Comparison of ENCODE assay signal across 19 cellular contexts in genomic region chr15:81880314-81880713, GRCh38.
DNase-seq lines count a peak whose midpoint lies in the region; ATAC-seq, FAIRE-seq and TF ChIP-seq lines count a peak whose summit lies in the region.
"Had no signal": no experiment of that assay in that cellular context is flagged by ENCODE, and none has a peak within 500 bp of the region (broad histone marks: within the 10 kb centered on the region; RNA-seq: fewer than 3 reads in every experiment).

No MANE protein-coding gene starts in this region.

- POLR2A ChIA-PET in MCF 10A (lab: Yijun Ruan, JAX), result no interaction called here
- POLR2A ChIA-PET in GM12878 (lab: Charles Lee), result no interaction called here

- dilution Hi-C loops in mammary epithelial cell (cut with HindIII; ENCODE audit: low sequenced_read_pairs), result no loop called here

- SMC1A ChIA-PET in GM12878 (lab: Charles Lee; ENCODE audit: uncharacterized antibody, unreplicated experiment), result interaction anchor here (1.8 kb wide), 1 partner anchor 12 kb away, joined by 4 read pairs; no protein-coding TSS in a partner anchor

- TF ChIP-seq EP300 in GM12878 (IDR thresholded peaks at IDR 0.05; ENCODE audit: borderline replicate concordance in 1 of 2, control insufficient read depth in 1 of 2, low read depth in 2 of 2, low read length in 2 of 2), result no peak

- ATAC-seq in HG02870 (IDR thresholded peaks at IDR 0.05; ENCODE audit: unreplicated experiment), result peak; percentile 59
- peak; percentile 78 for ATAC-seq in GM12878
- ATAC-seq in GM19324 (IDR thresholded peaks at IDR 0.05; ENCODE audit: low FRiP score, unreplicated experiment), result no peak
- ATAC-seq in HG02938 (IDR thresholded peaks at IDR 0.05; ENCODE audit: unreplicated experiment), result no peak
- ATAC-seq: activated CD8-positive, alpha-beta T cell treated with anti-CD3 and anti-CD28 coated beads, Interleukin-2, amount 10 ng/mL, durations not matched to agents 7 days and 5 days; foreskin keratinocyte; HCT116 had no signal

- TF ChIP-seq CTCF in mammary epithelial cell (conservative IDR thresholded peaks at IDR 0.05 in 1 of 2, IDR thresholded peaks at IDR 0.05 in 1 of 2; ENCODE audit: extremely low read depth in 1 of 2, insufficient read depth in 1 of 2, low read depth in 1 of 2, low read length in 2 of 2) (no peak), MCF 10A (IDR thresholded peaks at IDR 0.05; ENCODE audit: unreplicated experiment) (no peak), GM12878 (IDR thresholded peaks at IDR 0.05 in 2 of 3, conservative IDR thresholded peaks at IDR 0.05 in 1 of 3; ENCODE audit: control insufficient read depth in 2 of 3, extremely low read depth in 1 of 3, insufficient read depth in 1 of 3, low read depth in 3 of 3, low read length in 3 of 3) (no peak)

- H3K27ac ChIP-seq in mammary epithelial cell (ENCODE audit: insufficient read depth, low read depth, low read length) (no peak overlapping the region), GM12878 (ENCODE audit: control insufficient read depth, insufficient read depth) (no peak overlapping the region)
- H3K27ac ChIP-seq: foreskin keratinocyte, neutrophil had no signal

- WGBS in mammary epithelial cell (ENCODE audit: low coverage, missing lambda C conversion rate), result 24% methylated on average over 3 of the region's 4 CpGs
- WGBS in GM12878 (ENCODE audit: insufficient coverage, insufficient replicate concordance, low lambda C conversion rate, missing lambda C conversion rate), result 11% methylated on average over 4 of the region's 4 CpGs

- peaks cover 23% of the 10 kb centered on the region for H3K4me1 Mint-ChIP-seq in MCF 10A (ENCODE audit: insufficient read depth, unreplicated experiment)

- TF ChIP-seq RAD21 in GM12878 (IDR thresholded peaks at IDR 0.05; ENCODE audit: insufficient read depth, low read depth, low read length), result no peak

- H3K36me3 Mint-ChIP-seq in MCF 10A (ENCODE audit: insufficient read depth, unreplicated experiment), result no peaks in the 10 kb centered on the region
- H3K36me3 Mint-ChIP-seq: activated naive CD8-positive, alpha-beta T cell had no signal

- no peaks in the 10 kb centered on the region for H3K79me2 ChIP-seq in mammary epithelial cell (ENCODE audit: insufficient read depth, low read length)
- no peaks in the 10 kb centered on the region for H3K79me2 ChIP-seq in GM12878 (ENCODE audit: control insufficient read depth, insufficient read depth, low read length)

- BruUV-seq in mammary epithelial cell (replicated peaks; lab: Mats Ljungman, UMichigan), result no TSS peak
- no TSS peak for BruUV-seq in MCF 10A (replicated peaks; lab: Mats Ljungman, UMichigan)
- BruUV-seq in GM12878 (replicated peaks; lab: Mats Ljungman, UMichigan), result no TSS peak

- H3K4me3 ChIP-seq in mammary epithelial cell (replicated peaks in 1 of 3; ENCODE audit: insufficient read depth in 1 of 3, low read depth in 2 of 3, low read length in 3 of 3) (no peak overlapping the region), GM12878 (no peak overlapping the region)

- no peak for TF ChIP-seq POLR2A in GM12878 (IDR thresholded peaks at IDR 0.05; ENCODE audit: low read depth, low read length)

- H3K27me3 ChIP-seq in mammary epithelial cell (ENCODE audit: insufficient read depth, low read length), result no peaks in the 10 kb centered on the region
- 0 out of 4 replicates have a peak, but pooled peaks cover 0 to 2% of the 10 kb centered on the region in 2 experiments for H3K27me3 ChIP-seq in GM12878 (replicated peaks in 1 of 2; ENCODE audit: control insufficient read depth in 2 of 2, insufficient read depth in 2 of 2, low read length in 1 of 2)
- H3K27me3 ChIP-seq: BE2C, foreskin keratinocyte, neutrophil had no signal

- H3K4me1 ChIP-seq in mammary epithelial cell (ENCODE audit: insufficient read depth, low read length) (peaks cover 7% of the 10 kb centered on the region), GM12878 (ENCODE audit: control insufficient read depth, insufficient read depth, low read length) (no peaks in the 10 kb centered on the region)
- H3K4me1 ChIP-seq: BE2C, Caco-2, foreskin keratinocyte had no signal

- H3K36me3 ChIP-seq in mammary epithelial cell (ENCODE audit: insufficient read depth, low read length), result no peaks in the 10 kb centered on the region
- no peaks in the 10 kb centered on the region for H3K36me3 ChIP-seq in GM12878 (ENCODE audit: control insufficient read depth in 2 of 2, insufficient read depth in 2 of 2, low read length in 1 of 2)
- H3K36me3 ChIP-seq: BE2C, neutrophil had no signal

- H3K27me3 Mint-ChIP-seq in MCF 10A (ENCODE audit: insufficient read depth, unreplicated experiment), result no peaks in the 10 kb centered on the region

- in situ Hi-C loops in mammary epithelial cell (cut with MboI; ENCODE audit: low sequenced_read_pairs in 2 of 2) (no loop called here), GM12878 (cut with MboI) (no loop called here)

- H3K9me3 Mint-ChIP-seq in MCF 10A (ENCODE audit: unreplicated experiment), result no peaks in the 10 kb centered on the region

- FAIRE-seq in GM12878 (lab: Jason Lieb, UNC), result no peak
- FAIRE-seq: A204.1 had no signal

- H3K9ac ChIP-seq in mammary epithelial cell (ENCODE audit: insufficient read depth, low read length), result no peak overlapping the region
- H3K9ac ChIP-seq in GM12878 (ENCODE audit: control insufficient read depth, insufficient read depth, low read length), result no peak overlapping the region
- H3K9ac ChIP-seq: SK-N-SH had no signal

- H3K9me3 ChIP-seq in mammary epithelial cell (replicated peaks; ENCODE audit: insufficient read depth, low read length), result no peaks in the 10 kb centered on the region
- H3K9me3 ChIP-seq in GM12878 (replicated peaks; ENCODE audit: control insufficient read depth, insufficient read depth, low read length), result no peaks in the 10 kb centered on the region; the same call in 2 of the 3 replicates
- H3K9me3 ChIP-seq: BE2C, Caco-2, neutrophil, SK-N-SH had no signal

- DNase-seq in mammary epithelial cell, result no peak
- no peak for DNase-seq in MCF 10A (ENCODE audit: unreplicated experiment)
- DNase-seq in GM12878 (ENCODE audit: low read depth, low spot score), result peak; percentile 8
- DNase-seq in NK-92 treated with Interleukin-12 subunit alpha and Interleukin-12 subunit beta, amount 100 ng/mL, for 24 hours (lab: John Stamatoyannopoulos, UW), result no peak
- no peak for DNase-seq in DMS53 treated with DMSO at 0.1 percent for 48 hours (lab: John Stamatoyannopoulos, UW; ENCODE audit: unreplicated experiment)
- DNase-seq: activated CD8-positive, alpha-beta T cell treated with anti-CD3 and anti-CD28 coated beads, Interleukin-2, amount 10 ng/mL, durations not matched to agents 7 days and 5 days; BE2C; Caco-2; hippocampal formation; SK-N-SH; stimulated activated CD4-positive, alpha-beta T cell treated with anti-CD3 and anti-CD28 coated beads, Interleukin-4, amount 100 ng/mL, for 4 hours had no signal

- CTCF ChIA-PET in mammary epithelial cell (lab: Charles Lee; ENCODE audit: low non-redundant PET) (no interaction called here), MCF 10A (lab: Yijun Ruan, JAX) (interaction anchor here (1.2 kb wide), 1 partner anchor 15 kb away, joined by 4 read pairs; no protein-coding TSS in a partner anchor), GM12878 (lab: Yijun Ruan, JAX) (no interaction called here)

- H3K4me2 ChIP-seq in mammary epithelial cell (ENCODE audit: insufficient read depth, low read depth, low read length) (peak overlapping the region; percentile 12), GM12878 (ENCODE audit: control insufficient read depth, insufficient read depth) (peak overlapping the region; percentile 33; the same call in 1 of the 2 replicates)
- H3K4me2 ChIP-seq: SK-N-SH had no signal

- H3K4me3 Mint-ChIP-seq in MCF 10A (ENCODE audit: unreplicated experiment), result no peak overlapping the region
- H3K4me3 Mint-ChIP-seq: activated CD8-positive, alpha-beta T cell treated with anti-CD3 and anti-CD28 coated beads, Interleukin-2, amount 10 ng/mL, durations not matched to agents 7 days and 5 days; activated naive CD8-positive, alpha-beta T cell had no signal

- intact Hi-C loops in mammary epithelial cell (cut with micrococcal nuclease), result no loop called here
- intact Hi-C loops in MCF 10A (cut with micrococcal nuclease), result no loop called here
- intact Hi-C loops in GM12878 (cut with micrococcal nuclease; ENCODE audit: unreplicated experiment), result no loop called here

- H3K27ac Mint-ChIP-seq in MCF 10A (ENCODE audit: low read depth, unreplicated experiment), result no peak overlapping the region
- H3K27ac Mint-ChIP-seq: activated CD8-positive, alpha-beta T cell treated with anti-CD3 and anti-CD28 coated beads, Interleukin-2, amount 10 ng/mL, durations not matched to agents 7 days and 5 days; activated naive CD8-positive, alpha-beta T cell had no signal

- H2AFZ ChIP-seq in mammary epithelial cell (ENCODE audit: low read depth, low read length) (peak overlapping the region; percentile 63), GM12878 (ENCODE audit: control insufficient read depth, low read depth, low read length) (no peak overlapping the region)

- RAD21 ChIA-PET in GM12878 (lab: Charles Lee; ENCODE audit: unreplicated experiment), result no interaction called here

- H4K20me1 ChIP-seq in mammary epithelial cell (ENCODE audit: insufficient read depth, low read length) (no peaks in the 10 kb centered on the region), GM12878 (ENCODE audit: control insufficient read depth, insufficient read depth) (no peaks in the 10 kb centered on the region)

TF ChIP-seq in GM12878, 131 proteins besides CTCF, POLR2A, EP300 and RAD21 (continues in another document):
- TF ChIP-seq, protein P1, sequence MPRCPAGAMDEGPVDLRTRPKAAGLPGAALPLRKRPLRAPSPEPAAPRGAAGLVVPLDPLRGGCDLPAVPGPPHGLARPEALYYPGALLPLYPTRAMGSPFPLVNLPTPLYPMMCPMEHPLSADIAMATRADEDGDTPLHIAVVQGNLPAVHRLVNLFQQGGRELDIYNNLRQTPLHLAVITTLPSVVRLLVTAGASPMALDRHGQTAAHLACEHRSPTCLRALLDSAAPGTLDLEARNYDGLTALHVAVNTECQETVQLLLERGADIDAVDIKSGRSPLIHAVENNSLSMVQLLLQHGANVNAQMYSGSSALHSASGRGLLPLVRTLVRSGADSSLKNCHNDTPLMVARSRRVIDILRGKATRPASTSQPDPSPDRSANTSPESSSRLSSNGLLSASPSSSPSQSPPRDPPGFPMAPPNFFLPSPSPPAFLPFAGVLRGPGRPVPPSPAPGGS (IDR thresholded peaks at IDR 0.05; ENCODE audit: borderline replicate concordance, insufficient read depth, low read depth, low read length, poor library complexity, severe bottlenecking), result no peak
- no peak for TF ChIP-seq POU2F2 (IDR thresholded peaks at IDR 0.05; ENCODE audit: borderline replicate concordance, low read depth, low read length)
- TF ChIP-seq, protein P2, sequence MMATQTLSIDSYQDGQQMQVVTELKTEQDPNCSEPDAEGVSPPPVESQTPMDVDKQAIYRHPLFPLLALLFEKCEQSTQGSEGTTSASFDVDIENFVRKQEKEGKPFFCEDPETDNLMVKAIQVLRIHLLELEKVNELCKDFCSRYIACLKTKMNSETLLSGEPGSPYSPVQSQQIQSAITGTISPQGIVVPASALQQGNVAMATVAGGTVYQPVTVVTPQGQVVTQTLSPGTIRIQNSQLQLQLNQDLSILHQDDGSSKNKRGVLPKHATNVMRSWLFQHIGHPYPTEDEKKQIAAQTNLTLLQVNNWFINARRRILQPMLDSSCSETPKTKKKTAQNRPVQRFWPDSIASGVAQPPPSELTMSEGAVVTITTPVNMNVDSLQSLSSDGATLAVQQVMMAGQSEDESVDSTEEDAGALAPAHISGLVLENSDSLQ (IDR thresholded peaks at IDR 0.05), result peak; percentile 42

Comparison
In these comparisons a context has a peak if more than half of its experiments do, and no peak if none do; other contexts are left out.
1. ATAC-seq: peak in HG02870 (single experiment) and GM12878 (single experiment); none in GM19324 (single experiment) and HG02938 (single experiment).